16 cellular contexts compared by ENCODE assay signal in the genomic region with DNA sequence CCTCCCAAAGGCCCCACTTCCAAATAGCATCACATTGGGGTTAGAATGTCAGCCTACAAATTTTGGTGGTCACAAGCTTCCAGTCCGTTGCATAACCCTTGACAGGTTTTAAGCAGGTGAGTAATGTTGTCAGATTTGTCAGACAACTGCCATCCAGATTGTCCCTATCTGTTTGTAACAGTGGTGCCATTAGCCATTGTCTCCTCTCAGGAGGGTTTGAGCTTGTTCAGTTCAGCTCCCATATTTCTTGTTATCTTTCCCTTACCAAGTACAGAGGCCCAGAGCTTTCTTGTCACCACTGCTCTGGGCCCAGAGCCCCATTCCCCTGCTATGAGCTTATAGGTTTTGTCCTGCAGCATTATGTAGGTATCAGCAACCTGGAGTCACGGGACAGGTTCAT. TPM values are rescaled to one million over a fixed set of nuclear protein-coding genes. Genes with fewer than 3 reads are reported as not detected.
DNase-seq lines count a peak whose midpoint lies in the region; ATAC-seq, FAIRE-seq and TF ChIP-seq lines count a peak whose summit lies in the region.
"Had no signal": no experiment of that assay in that cellular context is flagged by ENCODE, and none has a peak within 500 bp of the region (broad histone marks: within the 10 kb centered on the region; RNA-seq: fewer than 3 reads in every experiment).

No MANE protein-coding gene starts in this region.

- no peak for FAIRE-seq in K562 (lab: Jason Lieb, UNC)
- FAIRE-seq: A204.1, GM12878 had no signal

- no peaks in the 10 kb centered on the region for H3K36me3 Mint-ChIP-seq in neural progenitor cell
- H3K36me3 Mint-ChIP-seq: CD8-positive, alpha-beta T cell had no signal

- DNase-seq in HL-60 (ENCODE audit: low read depth in 1 of 2, low spot score in 1 of 2) (no peak), K562 (ENCODE audit: extremely low read depth in 1 of 4, low spot score in 3 of 4) (peak in 2 of 4 experiments; percentile 14 to 46), thyroid gland (no peak), neural progenitor cell (ENCODE audit: low spot score) (no peak)
- no peak for DNase-seq in stimulated activated CD4-positive, alpha-beta T cell treated with anti-CD3 and anti-CD28 coated beads, Interleukin-12 subunit alpha, Interleukin-12 subunit beta, amount 100 ng/mL, for 4 hours
- DNase-seq: ACHN; BE2C; CD8-positive, alpha-beta T cell; DMS 273 treated with DMSO at 0.1 percent for 48 hours; DMS53; DND-41; EL had no signal

- H3K36me3 ChIP-seq in K562 (ENCODE audit: control insufficient read depth, insufficient read depth, low read length) (no peaks in the 10 kb centered on the region), neutrophil (no peaks in the 10 kb centered on the region), thyroid gland (no peaks in the 10 kb centered on the region), neural progenitor cell (no peaks in the 10 kb centered on the region)
- H3K36me3 ChIP-seq: BE2C, HAP-1 had no signal

- in situ Hi-C loops in K562 (cut with MboI), result no loop called here

- H3K27ac ChIP-seq in HL-60 (replicated peaks) (peak overlapping the region; percentile 98), K562 (ENCODE audit: extremely low read depth, low read depth, low read length) (no peak overlapping the region), neutrophil (peak overlapping the region; percentile 89), thyroid gland (no peak overlapping the region), neural progenitor cell (no peak overlapping the region)

- H3K4me3 ChIP-seq in HL-60 (replicated peaks; ENCODE audit: insufficient read depth, low read length), result no peak overlapping the region
- no peak overlapping the region for H3K4me3 ChIP-seq in K562
- H3K4me3 ChIP-seq in neutrophil (ENCODE audit: low read depth in 1 of 2, low read length in 1 of 2), result peak overlapping the region; percentile 18 to 36
- H3K4me3 ChIP-seq in thyroid gland (replicated peaks in 1 of 3), result no peak overlapping the region
- no peak overlapping the region for H3K4me3 ChIP-seq in neural progenitor cell
- H3K4me3 ChIP-seq: GM12878, HAP-1 had no signal

- no peak for TF ChIP-seq RAD21 in K562 (CRISPR knock-in tag; conservative IDR thresholded peaks at IDR 0.05 in 1 of 2, IDR thresholded peaks at IDR 0.05 in 1 of 2)

- H4K20me1 ChIP-seq in K562 (replicated peaks; ENCODE audit: control insufficient read depth, insufficient read depth, low read length) (no peaks in the 10 kb centered on the region), neural progenitor cell (ENCODE audit: low read depth) (no peaks in the 10 kb centered on the region)

- H3K9me3 ChIP-seq in K562 (replicated peaks; ENCODE audit: control insufficient read depth, insufficient read depth, low read depth, low read length) (no peaks in the 10 kb centered on the region), neutrophil (no peaks in the 10 kb centered on the region), thyroid gland (no peaks in the 10 kb centered on the region), neural progenitor cell (ENCODE audit: low read depth) (no peaks in the 10 kb centered on the region)
- H3K9me3 ChIP-seq: BE2C, HAP-1 had no signal

- H3K4me2 ChIP-seq in K562 (ENCODE audit: insufficient read depth, low read length) (no peak overlapping the region), neural progenitor cell (no peak overlapping the region)

- TF ChIP-seq EP300 in K562 (IDR thresholded peaks at IDR 0.05; ENCODE audit: low read length), result peak; percentile 27; the same call in 1 of the 2 replicates

- peaks cover 4% of the 10 kb centered on the region for H3K4me1 Mint-ChIP-seq in neural progenitor cell

- peaks cover 8% of the 10 kb centered on the region for H3K27me3 Mint-ChIP-seq in neural progenitor cell (ENCODE audit: insufficient read depth, low read depth)

- no peaks in the 10 kb centered on the region for H3K9me1 ChIP-seq in K562 (ENCODE audit: control insufficient read depth, insufficient read depth, low read length)

- TF ChIP-seq POLR2A in K562 (conservative IDR thresholded peaks at IDR 0.05), result no peak
- TF ChIP-seq POLR2A in thyroid gland (IDR thresholded peaks at IDR 0.05), result no peak

- no peaks in the 10 kb centered on the region for H3K9me3 Mint-ChIP-seq in neural progenitor cell
- H3K9me3 Mint-ChIP-seq: CD8-positive, alpha-beta T cell had no signal

- CTCF ChIA-PET in K562 (lab: Yijun Ruan, JAX; ENCODE audit: low intra/inter-chr PET ratio), result interaction anchor here (0.6 kb wide), 1 partner anchor 753 kb away, joined by 4 read pairs; no protein-coding TSS in a partner anchor

- no peak for TF ChIP-seq CTCF in HL-60 (IDR thresholded peaks at IDR 0.05; ENCODE audit: insufficient read depth, low read length)
- no peak for TF ChIP-seq CTCF in K562 (IDR thresholded peaks at IDR 0.05 in 2 of 3, conservative IDR thresholded peaks at IDR 0.05 in 1 of 3; ENCODE audit: insufficient read depth in 2 of 3, low read depth in 1 of 3, low read length in 3 of 3)
- no peak for TF ChIP-seq CTCF in neutrophil (IDR thresholded peaks at IDR 0.05)
- no peak for TF ChIP-seq CTCF in thyroid gland (IDR thresholded peaks at IDR 0.05)
- no peak for TF ChIP-seq CTCF in neural progenitor cell (IDR thresholded peaks at IDR 0.05)

- H3K4me1 ChIP-seq in K562 (replicated peaks in 1 of 2; ENCODE audit: control insufficient read depth in 2 of 2, insufficient read depth in 2 of 2, low read length in 2 of 2) (peaks cover 0 to 12% of the 10 kb centered on the region in 2 experiments; a peak in 2 of 5 replicates), neutrophil (ENCODE audit: control insufficient read depth in 1 of 2, insufficient read depth in 1 of 2, low read depth in 1 of 2, low read length in 1 of 2) (peaks cover 68 to 75% of the 10 kb centered on the region in 2 experiments), thyroid gland (no peaks in the 10 kb centered on the region), neural progenitor cell (peaks cover 10% of the 10 kb centered on the region)
- H3K4me1 ChIP-seq: BE2C had no signal

- ATAC-seq in K562, result peak; percentile 66; the same call in 2 of the 3 replicates
- ATAC-seq: CD8-positive, alpha-beta T cell; GM12878 had no signal

- H2AFZ ChIP-seq in K562 (ENCODE audit: low read depth, low read length), result 0 out of 2 replicates have a peak overlapping the region, but pooled peaks have one; percentile 17
- H2AFZ ChIP-seq in neural progenitor cell (replicated peaks), result no peak overlapping the region

- peaks cover 11% of the 10 kb centered on the region for H3F3A ChIP-seq in neural progenitor cell (ENCODE audit: low read depth)

- 16% methylated on average over 2 of the region's 2 CpGs for WGBS in K562 (ENCODE audit: insufficient coverage, low coverage, missing lambda C conversion rate)
- 92 to 96% methylated on average over 2 of the region's 2 CpGs for WGBS in thyroid gland, 2 donors

- H3K9ac ChIP-seq in K562 (ENCODE audit: insufficient read depth in 1 of 2, low read depth in 2 of 2, low read length in 2 of 2) (no peak overlapping the region), neural progenitor cell (no peak overlapping the region)

- H3K79me2 ChIP-seq in K562 (ENCODE audit: control insufficient read depth, insufficient read depth, low read length) (no peaks in the 10 kb centered on the region), neural progenitor cell (ENCODE audit: low read depth) (no peaks in the 10 kb centered on the region)

- POLR2A ChIA-PET in K562 (lab: Yijun Ruan, JAX), result interaction anchor here (0.6 to 2.6 kb wide), 6 partner anchors 9 to 22 kb away, joined by 4 to 6 read pairs (median 4); a partner anchor contains a TSS

- H3K27me3 ChIP-seq in HL-60 (ENCODE audit: insufficient read depth, poor library complexity, severe bottlenecking), result no peaks in the 10 kb centered on the region
- H3K27me3 ChIP-seq in K562 (ENCODE audit: control insufficient read depth in 2 of 2, insufficient read depth in 2 of 2, low read length in 2 of 2), result no peaks in the 10 kb centered on the region
- H3K27me3 ChIP-seq in neutrophil, result no peaks in the 10 kb centered on the region
- no peaks in the 10 kb centered on the region for H3K27me3 ChIP-seq in thyroid gland
- peaks cover 32% of the 10 kb centered on the region for H3K27me3 ChIP-seq in neural progenitor cell

- intact Hi-C loops in K562 (cut with micrococcal nuclease) (no loop called here), thyroid gland (cut with DNase I) (no loop called here)

- no TSS peak for BruUV-seq in K562 (replicated peaks; lab: Mats Ljungman, UMichigan)

- no peak overlapping the region for H3K4me3 Mint-ChIP-seq in neural progenitor cell
- H3K4me3 Mint-ChIP-seq: CD8-positive, alpha-beta T cell had no signal

- H3K27ac Mint-ChIP-seq in neural progenitor cell, result no peak overlapping the region
- H3K27ac Mint-ChIP-seq: CD8-positive, alpha-beta T cell had no signal

RNA-seq across cellular contexts. Expression of a gene that starts 14.8 kb away (rescaled TPM):
- 15.3 and 27.0 TPM in 2 replicates for total RNA-seq in K562 (2011; cell fraction: chromatin; rRNA removed; ENCODE audit: low replicate concordance)
- total RNA-seq in K562 (2011; cell fraction: nucleolus; rRNA removed), result 9.9 and 11.0 TPM in 2 replicates
- 8.1 and 9.2 TPM in 2 replicates for total RNA-seq in K562 (2011; cell fraction: nucleoplasm; rRNA removed)
- total RNA-seq in K562 (2014; rRNA removed), result 8.2 and 10.8 TPM in 2 replicates
- total RNA-seq in K562 (2014; rRNA removed; fragmentation: Illumina TruSeq; extraction: Trizol), result 3.3 and 3.5 TPM in 2 replicates
- total RNA-seq in K562 (2015; rRNA removed; fragmentation: Illumina TruSeq; extraction: Trizol), result 12.3 and 12.4 TPM in 2 replicates
- total RNA-seq in K562 (2021), result 9.0 and 9.6 TPM in 2 replicates
- 16.6 and 24.2 TPM in 2 replicates for polyA plus RNA-seq in K562 (2011; rRNA removed)
- polyA plus RNA-seq in K562 (2011; cell fraction: cytosol; rRNA removed), result 27.5 and 34.5 TPM in 2 replicates
- polyA plus RNA-seq in K562 (2011; cell fraction: nucleus; rRNA removed), result 15.8 and 17.0 TPM in 2 replicates
- polyA plus RNA-seq in K562 (2012), result 11.2 and 34.5 TPM in 2 replicates
- 5.2 and 7.4 TPM in 2 replicates for polyA plus RNA-seq in K562 (2014; fragmentation: Illumina TruSeq; extraction: Trizol)
- polyA plus RNA-seq in K562 (2014; fragmentation: Nextera tagmentation; extraction: Ambion mirVana), result under 1 TPM; 0.39 to 0.41 TPM
- polyA plus RNA-seq in K562 (2014; rRNA removed), result 7.5 and 11.2 TPM in 2 replicates
- 23.7 and 31.3 TPM in 2 replicates for polyA minus RNA-seq in K562 (2011; rRNA and poly(A)+ RNA removed)
- polyA minus RNA-seq in K562 (2011; cell fraction: cytosol; rRNA and poly(A)+ RNA removed), result 24.8 and 27.9 TPM in 2 replicates
- polyA minus RNA-seq in K562 (2011; cell fraction: nucleus; rRNA and poly(A)+ RNA removed), result 6.2 and 9.0 TPM in 2 replicates
- total RNA-seq in thyroid gland, result 1,000 to 10,000 TPM; 1,151 to 1,624 (median 1,443) TPM
- total RNA-seq in neural progenitor cell (ENCODE audit: low replicate concordance), result 72.1 and 114 TPM in 2 replicates

RNA-seq across cellular contexts. Expression of a gene that starts 51.5 kb away (rescaled TPM):
- 10.7 and 28.6 TPM in 2 replicates for total RNA-seq in K562 (2011; cell fraction: chromatin; rRNA removed; ENCODE audit: low replicate concordance)
- 6.7 and 7.6 TPM in 2 replicates for total RNA-seq in K562 (2011; cell fraction: nucleolus; rRNA removed)
- 20.8 and 42.9 TPM in 2 replicates for total RNA-seq in K562 (2011; cell fraction: nucleoplasm; rRNA removed)
- total RNA-seq in K562 (2014; rRNA removed) (10.3 and 11.8 TPM in 2 replicates), K562 (2014; rRNA removed; fragmentation: Illumina TruSeq; extraction: Trizol) (25.5 and 26.8 TPM in 2 replicates), K562 (2015; rRNA removed; fragmentation: Illumina TruSeq; extraction: Trizol) (23.6 and 25.4 TPM in 2 replicates), K562 (2021) (41.8 and 48.4 TPM in 2 replicates), thyroid gland (10 to 100 TPM; 44.6 to 55.8 (median 49.1) TPM), neural progenitor cell (ENCODE audit: low replicate concordance) (23.8 and 35.9 TPM in 2 replicates)
- polyA plus RNA-seq in K562 (2011; rRNA removed) (17.6 and 19.8 TPM in 2 replicates), K562 (2014; fragmentation: Illumina TruSeq; extraction: Trizol) (32.4 and 35.8 TPM in 2 replicates), K562 (2014; fragmentation: Nextera tagmentation; extraction: Ambion mirVana) (10 to 100 TPM; 20.2 to 20.9 TPM), K562 (2014; rRNA removed) (15.9 and 16.7 TPM in 2 replicates)
- polyA plus RNA-seq in K562 (2011; cell fraction: cytosol; rRNA removed), result 4.0 and 10.5 TPM in 2 replicates
- polyA plus RNA-seq in K562 (2011; cell fraction: nucleus; rRNA removed), result 11.3 and 16.5 TPM in 2 replicates
- 30.3 and 32.9 TPM in 2 replicates for polyA plus RNA-seq in K562 (2012)
- polyA minus RNA-seq in K562 (2011; rRNA and poly(A)+ RNA removed), result 14.8 and 18.2 TPM in 2 replicates
- 12.5 and 15.7 TPM in 2 replicates for polyA minus RNA-seq in K562 (2011; cell fraction: cytosol; rRNA and poly(A)+ RNA removed)
- polyA minus RNA-seq in K562 (2011; cell fraction: nucleus; rRNA and poly(A)+ RNA removed), result 10.0 and 16.6 TPM in 2 replicates

Comparison
In these comparisons a context has a peak if more than half of its experiments do, and no peak if none do; other contexts are left out.
1. H3K27ac ChIP-seq: peak in HL-60 (single experiment) and neutrophil (single experiment); none in K562 (single experiment), thyroid gland (0 of 3) and neural progenitor cell (single experiment).
2. H3K4me3 ChIP-seq: peak in neutrophil (2 of 2); none in HL-60 (single experiment), K562 (single experiment), thyroid gland (0 of 3) and neural progenitor cell (single experiment).
3. RNA of a gene that starts 14.8 kb away (total RNA-seq): 1,151 to 1,624 TPM in thyroid gland; 72.1 to 114 TPM in neural progenitor cell and 3.3 to 27.0 TPM in K562; every median in the first group is over 10 times any median in the second.